ENCODE assay signal across 6 cellular contexts in genomic region chr1:43936470-43937151, GRCh38. TPM values are rescaled to one million over a fixed set of nuclear protein-coding genes. Genes with fewer than 3 reads are reported as not detected.
DNase-seq lines count a peak whose midpoint lies in the region; ATAC-seq lines count a peak whose summit lies in the region.

No MANE protein-coding gene starts in this region.

- H3K9ac ChIP-seq in ES-I3 (ENCODE audit: low read depth, low read length) (peak overlapping the region; percentile 51; the same call in 1 of the 2 replicates), iPS-15b (ENCODE audit: low read depth, low read length) (no peak overlapping the region)

- peak overlapping the region; percentile 55 for H3K4me3 ChIP-seq in iPS-15b (ENCODE audit: low read depth, low read length)
- H3K4me3 ChIP-seq in urinary bladder (ENCODE audit: low read depth, low read length), result peak overlapping the region; percentile 47

- H3K9me3 ChIP-seq in ES-I3 (ENCODE audit: control insufficient read depth, insufficient read depth, low read length), result no peaks in the 10 kb centered on the region
- H3K9me3 ChIP-seq in iPS-15b (ENCODE audit: control insufficient read depth, insufficient read depth, low read length), result no peaks in the 10 kb centered on the region

- H3K36me3 ChIP-seq in ES-I3 (ENCODE audit: insufficient read depth, low read length) (no peaks in the 10 kb centered on the region), iPS-15b (ENCODE audit: control insufficient read depth, insufficient read depth, low read length) (peaks cover 6% of the 10 kb centered on the region), urinary bladder (ENCODE audit: insufficient read depth) (no peaks in the 10 kb centered on the region)

- H3K4me1 ChIP-seq in ES-I3 (ENCODE audit: insufficient read depth, low read length) (peaks cover 11% of the 10 kb centered on the region), iPS-15b (ENCODE audit: control insufficient read depth, insufficient read depth, low read length) (peaks cover 19% of the 10 kb centered on the region), urinary bladder (ENCODE audit: insufficient read depth) (no peaks in the 10 kb centered on the region)

- 12% methylated on average over 49 of the region's 49 CpGs for WGBS in urinary bladder

- peaks cover 13% of the 10 kb centered on the region for H3K27me3 ChIP-seq in iPS-15b (ENCODE audit: control insufficient read depth, insufficient read depth, low read length)

- DNase-seq in SW480 (ENCODE audit: low spot score) (peak; percentile 53), NOMO-1 treated with dmso at 0.1 percent for 144 hours (lab: John Stamatoyannopoulos, UW; ENCODE audit: unreplicated experiment) (no peak)

- no peak for ATAC-seq in GM21786 (IDR thresholded peaks at IDR 0.05; ENCODE audit: unreplicated experiment)

- H3K27ac ChIP-seq in urinary bladder (ENCODE audit: low read depth), result no peak overlapping the region

RNA-seq across cellular contexts. Expression of gene ARTN, which starts 3.0 kb away (rescaled TPM):
- total RNA-seq in urinary bladder, result 1.4 TPM
- polyA plus RNA-seq in urinary bladder, result 2.4 TPM

RNA-seq across cellular contexts. Expression of gene IPO13, which starts 10.1 kb away (rescaled TPM):
- 11.5 TPM for total RNA-seq in urinary bladder
- 22.2 TPM for polyA plus RNA-seq in urinary bladder

RNA-seq across cellular contexts. Expression of gene DPH2, which starts 33.2 kb away (rescaled TPM):
- total RNA-seq in urinary bladder, result 7.8 TPM
- polyA plus RNA-seq in urinary bladder, result 21.7 TPM

RNA-seq across cellular contexts. Expression of gene ATP6V0B, which starts 38.1 kb away (rescaled TPM):
- total RNA-seq in urinary bladder, result 44.4 TPM
- 120 TPM for polyA plus RNA-seq in urinary bladder

RNA-seq across cellular contexts. Expression of gene B4GALT2, which starts 42.4 kb away (rescaled TPM):
- total RNA-seq in urinary bladder, result 35.2 TPM
- polyA plus RNA-seq in urinary bladder, result 55.9 TPM
